9 cellular contexts compared by ENCODE assay signal in genomic region chr1:15948600-15949452, GRCh38. TPM values are rescaled to one million over a fixed set of nuclear protein-coding genes. Genes with fewer than 3 reads are reported as not detected.
DNase-seq lines count a peak whose midpoint lies in the region; ATAC-seq, FAIRE-seq and TF ChIP-seq lines count a peak whose summit lies in the region.
"Had no signal": no experiment of that assay in that cellular context is flagged by ENCODE, and none has a peak within 500 bp of the region (broad histone marks: within the 10 kb centered on the region; RNA-seq: fewer than 3 reads in every experiment).

No MANE protein-coding gene starts in this region.

- no peak for DNase-seq in HepG2 (ENCODE audit: low spot score)
- peak; percentile 81 for DNase-seq in RWPE1 (ENCODE audit: low spot score)
- peak; percentile 80 for DNase-seq in upper lobe of right lung
- no peak for DNase-seq in midbrain (lab: John Stamatoyannopoulos, UW)
- no peak for DNase-seq in RPMI8226

- in situ Hi-C loops in HepG2 (cut with HindIII; ENCODE audit: extremely low pct_ligation_motif_present, low pct_unique_long_range_greater_than_20kb), result no loop called here

- TF ChIP-seq POLR2A in HepG2 (IDR thresholded peaks at IDR 0.05; ENCODE audit: insufficient read depth in 1 of 2, low read depth in 2 of 2, low read length in 2 of 2), result no peak

- H3K4me3 Mint-ChIP-seq in dendritic cell treated with granulocyte-macrophage colony-stimulating factor and Interleukin-4, amounts not matched to agents 40 ng/mL and 50 ng/mL, for 4 days, result peak overlapping the region; percentile 43

- intact Hi-C loops in HepG2 (cut with micrococcal nuclease; ENCODE audit: unreplicated experiment), result no loop called here
- intact Hi-C loops in dendritic cell treated with granulocyte-macrophage colony-stimulating factor and Interleukin-4, amounts not matched to agents 40 ng/mL and 50 ng/mL, for 4 days (cut with micrococcal nuclease), result no loop called here
- intact Hi-C loops in upper lobe of right lung (cut with DNase I), result no loop called here

- no peak overlapping the region for H3K4me2 ChIP-seq in HepG2 (ENCODE audit: low read depth, low read length)

- WGBS in liver, result 86% methylated on average over 15 of the region's 15 CpGs
- 98% methylated on average over 15 of the region's 15 CpGs for WGBS in HepG2 (ENCODE audit: low lambda C conversion rate)

- peak overlapping the region; percentile 28 to 49 for H3K27ac ChIP-seq in liver (ENCODE audit: low read depth in 1 of 2, low read length in 2 of 2)
- H3K27ac ChIP-seq in HepG2 (ENCODE audit: extremely low read length, insufficient read depth, low read length), result no peak overlapping the region
- H3K27ac ChIP-seq in RWPE1, result peak overlapping the region; percentile 100
- H3K27ac ChIP-seq in muscle layer of colon (ENCODE audit: low read depth, low read length), result peak overlapping the region; percentile 88
- peak overlapping the region; percentile 89 for H3K27ac ChIP-seq in upper lobe of right lung

- CTCF ChIA-PET in HepG2 (lab: Yijun Ruan, JAX; ENCODE audit: low intra/inter-chr PET ratio, low total read pairs) (no interaction called here), RWPE1 (lab: Yijun Ruan, JAX) (no interaction called here)

- TF ChIP-seq RAD21 in liver (IDR thresholded peaks at IDR 0.05) (no peak), HepG2 (CRISPR knock-in tag; IDR thresholded peaks at IDR 0.05) (no peak)

- no peaks in the 10 kb centered on the region for H3K9me3 Mint-ChIP-seq in dendritic cell treated with granulocyte-macrophage colony-stimulating factor and Interleukin-4, amounts not matched to agents 40 ng/mL and 50 ng/mL, for 4 days

- H2AFZ ChIP-seq in HepG2 (ENCODE audit: low read length), result no peak overlapping the region

- H3K27me3 ChIP-seq in liver (ENCODE audit: control insufficient read depth in 4 of 4, insufficient read depth in 4 of 4, low read length in 3 of 4) (no peaks in the 10 kb centered on the region), HepG2 (ENCODE audit: control insufficient read depth in 1 of 2, insufficient read depth in 2 of 2, low read length in 2 of 2) (no peaks in the 10 kb centered on the region), muscle layer of colon (ENCODE audit: control insufficient read depth in 1 of 2, insufficient read depth in 2 of 2, low read length in 2 of 2) (no peaks in the 10 kb centered on the region), upper lobe of right lung (no peaks in the 10 kb centered on the region)

- TF ChIP-seq CTCF in liver (IDR thresholded peaks at IDR 0.05; ENCODE audit: low read depth, low read length, missing input control), result no peak
- TF ChIP-seq CTCF in HepG2 (CRISPR knock-in tag; IDR thresholded peaks at IDR 0.05), result no peak
- TF ChIP-seq CTCF in RWPE1 (conservative IDR thresholded peaks at IDR 0.05; ENCODE audit: low read depth), result no peak
- TF ChIP-seq CTCF in upper lobe of right lung (IDR thresholded peaks at IDR 0.05), result peak; percentile 11

- no peaks in the 10 kb centered on the region for H3K27me3 Mint-ChIP-seq in dendritic cell treated with granulocyte-macrophage colony-stimulating factor and Interleukin-4, amounts not matched to agents 40 ng/mL and 50 ng/mL, for 4 days

- no peaks in the 10 kb centered on the region for H4K20me1 ChIP-seq in HepG2 (ENCODE audit: insufficient read depth, low read length)

- TF ChIP-seq EP300 in HepG2 (IDR thresholded peaks at IDR 0.05; ENCODE audit: low read depth in 2 of 2, low read length in 2 of 2) (no peak), HepG2 (CRISPR knock-in tag; IDR thresholded peaks at IDR 0.05; ENCODE audit: borderline replicate concordance) (no peak)

- FAIRE-seq in HepG2 (lab: Jason Lieb, UNC), result no peak
- FAIRE-seq: endometrium had no signal

- H3K4me1 Mint-ChIP-seq in dendritic cell treated with granulocyte-macrophage colony-stimulating factor and Interleukin-4, amounts not matched to agents 40 ng/mL and 50 ng/mL, for 4 days (ENCODE audit: low read depth), result peaks cover 69% of the 10 kb centered on the region

- BruUV-seq in HepG2 (replicated peaks; lab: Mats Ljungman, UMichigan), result no TSS peak

- no peaks in the 10 kb centered on the region for H3K79me2 ChIP-seq in HepG2 (ENCODE audit: insufficient read depth, low read length)

- peaks cover 8 to 42% (median 10%) of the 10 kb centered on the region in 4 donors for H3K36me3 ChIP-seq in liver (ENCODE audit: control insufficient read depth in 4 of 4, insufficient read depth in 3 of 4, low read depth in 1 of 4, low read length in 3 of 4)
- H3K36me3 ChIP-seq in HepG2 (replicated peaks in 1 of 2; ENCODE audit: control insufficient read depth in 1 of 2, insufficient read depth in 2 of 2, low read length in 2 of 2), result peaks cover 11 to 41% of the 10 kb centered on the region in 2 experiments; a peak in 4 of 5 replicates
- peaks cover 25% of the 10 kb centered on the region for H3K36me3 ChIP-seq in muscle layer of colon (ENCODE audit: insufficient read depth, low read length)
- H3K36me3 ChIP-seq in upper lobe of right lung, result peaks cover 35% of the 10 kb centered on the region

- H3K4me1 ChIP-seq in liver (ENCODE audit: control insufficient read depth in 4 of 4, insufficient read depth in 4 of 4, low read length in 3 of 4), result peaks cover 0 to 4% (median 1%) of the 10 kb centered on the region in 4 donors
- peaks cover 11% of the 10 kb centered on the region; the same call in 1 of the 2 replicates for H3K4me1 ChIP-seq in HepG2 (ENCODE audit: insufficient read depth, low read length)
- H3K4me1 ChIP-seq in muscle layer of colon (ENCODE audit: insufficient read depth, low read length), result peaks cover 52% of the 10 kb centered on the region
- peaks cover 61% of the 10 kb centered on the region for H3K4me1 ChIP-seq in upper lobe of right lung

- H3K4me3 ChIP-seq in liver (ENCODE audit: low read depth in 1 of 3, low read length in 3 of 3) (no peak overlapping the region), HepG2 (replicated peaks in 1 of 3; ENCODE audit: insufficient read depth in 1 of 3, low read depth in 2 of 3, low read length in 3 of 3) (no peak overlapping the region), muscle layer of colon (ENCODE audit: low read depth in 1 of 2, low read length in 2 of 2) (peak overlapping the region in 1 of 2 donors; percentile 49), upper lobe of right lung (peak overlapping the region; percentile 31)

- H3K36me3 Mint-ChIP-seq in dendritic cell treated with granulocyte-macrophage colony-stimulating factor and Interleukin-4, amounts not matched to agents 40 ng/mL and 50 ng/mL, for 4 days (ENCODE audit: low read depth), result peaks cover 61% of the 10 kb centered on the region

- H3K27ac Mint-ChIP-seq in dendritic cell treated with granulocyte-macrophage colony-stimulating factor and Interleukin-4, amounts not matched to agents 40 ng/mL and 50 ng/mL, for 4 days, result peak overlapping the region; percentile 86

- POLR2A ChIA-PET in HepG2 (lab: Yijun Ruan, JAX), result interaction anchor here (1.0 kb wide), 1 partner anchor 27 kb away, joined by 3 read pairs; the partner anchor contains the start of gene ZBTB17
- POLR2A ChIA-PET in RWPE1 (lab: Yijun Ruan, JAX; ENCODE audit: low non-redundant PET), result interaction anchor here (0.9 kb wide), 1 partner anchor 27 kb away, joined by 3 read pairs; the partner anchor contains the start of gene ZBTB17

- no peak for ATAC-seq in HepG2
- peak; percentile 52 for ATAC-seq in upper lobe of right lung

- H3K9me3 ChIP-seq in liver (ENCODE audit: control insufficient read depth in 4 of 4, low read length in 3 of 4) (no peaks in the 10 kb centered on the region), HepG2 (ENCODE audit: low read length) (no peaks in the 10 kb centered on the region), muscle layer of colon (ENCODE audit: low read length) (no peaks in the 10 kb centered on the region), upper lobe of right lung (no peaks in the 10 kb centered on the region)

- no peak overlapping the region for H3K9ac ChIP-seq in liver (ENCODE audit: low read depth in 1 of 2, low read length in 2 of 2)
- no peak overlapping the region for H3K9ac ChIP-seq in HepG2 (ENCODE audit: insufficient read depth, low read depth, low read length)
- H3K9ac ChIP-seq in muscle layer of colon (ENCODE audit: low read length), result peak overlapping the region; percentile 46

RNA-seq across cellular contexts. Expression of gene ZBTB17, which starts 27.1 kb away (rescaled TPM):
- total RNA-seq in liver, result 10 to 100 TPM; 10.4 to 15.1 TPM
- 1 to 10 TPM; 8.9 to 9.4 TPM for polyA plus RNA-seq in liver
- 10.1 and 16.7 TPM in 2 replicates for total RNA-seq in HepG2 (2016; rRNA removed; fragmentation: Illumina TruSeq; extraction: Trizol)
- total RNA-seq in HepG2 (2016; cell fraction: cytosol; rRNA removed; fragmentation: Illumina TruSeq; extraction: Trizol; ENCODE audit: low read depth), result 7.6 and 9.2 TPM in 2 replicates
- 11.2 and 19.1 TPM in 2 replicates for total RNA-seq in HepG2 (2016; cell fraction: insoluble cytoplasmic fraction; rRNA removed; fragmentation: Illumina TruSeq; extraction: Trizol)
- total RNA-seq in HepG2 (2016; cell fraction: membrane; rRNA removed; fragmentation: Illumina TruSeq; extraction: Trizol), result 9.9 and 11.1 TPM in 2 replicates
- 17.0 and 18.5 TPM in 2 replicates for total RNA-seq in HepG2 (2016; cell fraction: nucleus; rRNA removed; fragmentation: Illumina TruSeq; extraction: Trizol)
- 17.0 and 21.0 TPM in 2 replicates for polyA plus RNA-seq in HepG2 (2011; rRNA removed)
- 10.1 and 18.8 TPM in 2 replicates for polyA plus RNA-seq in HepG2 (2011; cell fraction: cytosol; rRNA removed)
- 96.3 and 129 TPM in 2 replicates for polyA plus RNA-seq in HepG2 (2011; cell fraction: nucleus; rRNA removed)
- 7.7 and 12.7 TPM in 2 replicates for polyA plus RNA-seq in HepG2 (2012)
- 3.5 and 3.6 TPM in 2 replicates for polyA plus RNA-seq in HepG2 (2016; cell fraction: cytosol; fragmentation: Illumina TruSeq; extraction: Trizol; ENCODE audit: low read depth)
- 11.1 and 12.0 TPM in 2 replicates for polyA plus RNA-seq in HepG2 (2016; cell fraction: insoluble cytoplasmic fraction; fragmentation: Illumina TruSeq; extraction: Trizol; ENCODE audit: low read depth)
- 6.7 and 7.4 TPM in 2 replicates for polyA plus RNA-seq in HepG2 (2016; cell fraction: membrane; fragmentation: Illumina TruSeq; extraction: Trizol; ENCODE audit: low read depth)
- 36.9 and 37.2 TPM in 2 replicates for polyA plus RNA-seq in HepG2 (2016; cell fraction: nucleus; fragmentation: Illumina TruSeq; extraction: Trizol; ENCODE audit: insufficient read depth, low read depth)
- 46.0 and 46.5 TPM in 2 replicates for polyA minus RNA-seq in HepG2 (2011; rRNA and poly(A)+ RNA removed; ENCODE audit: low replicate concordance)
- polyA minus RNA-seq in HepG2 (2011; cell fraction: cytosol; rRNA and poly(A)+ RNA removed), result 6.1 and 9.8 TPM in 2 replicates
- 14.4 and 22.9 TPM in 2 replicates for polyA minus RNA-seq in HepG2 (2011; cell fraction: nucleus; rRNA and poly(A)+ RNA removed)
- 42.3 TPM for total RNA-seq in upper lobe of right lung

RNA-seq across cellular contexts. Expression of gene SRARP, which starts 55.2 kb away (rescaled TPM):
- total RNA-seq in liver (not detected), HepG2 (2016; rRNA removed; fragmentation: Illumina TruSeq; extraction: Trizol) (3.5 and 4.0 TPM in 2 replicates), upper lobe of right lung (not detected)
- polyA plus RNA-seq in liver (under 1 TPM in 1 of 2 donors, not detected in 1; 0.02 TPM), HepG2 (2011; rRNA removed) (10.5 and 12.8 TPM in 2 replicates)
- total RNA-seq in HepG2 (2016; cell fraction: cytosol; rRNA removed; fragmentation: Illumina TruSeq; extraction: Trizol; ENCODE audit: low read depth), result 1.8 and 2.0 TPM in 2 replicates
- 3.9 and 4.6 TPM in 2 replicates for total RNA-seq in HepG2 (2016; cell fraction: insoluble cytoplasmic fraction; rRNA removed; fragmentation: Illumina TruSeq; extraction: Trizol)
- total RNA-seq in HepG2 (2016; cell fraction: membrane; rRNA removed; fragmentation: Illumina TruSeq; extraction: Trizol), result 2.3 and 2.5 TPM in 2 replicates
- total RNA-seq in HepG2 (2016; cell fraction: nucleus; rRNA removed; fragmentation: Illumina TruSeq; extraction: Trizol), result 2.1 and 2.3 TPM in 2 replicates
- 6.1 and 9.4 TPM in 2 replicates for polyA plus RNA-seq in HepG2 (2011; cell fraction: cytosol; rRNA removed)
- 6.1 and 6.7 TPM in 2 replicates for polyA plus RNA-seq in HepG2 (2011; cell fraction: nucleus; rRNA removed)
- 5.5 and 6.6 TPM in 2 replicates for polyA plus RNA-seq in HepG2 (2012)
- 1.3 and 1.6 TPM in 2 replicates for polyA plus RNA-seq in HepG2 (2016; cell fraction: cytosol; fragmentation: Illumina TruSeq; extraction: Trizol; ENCODE audit: low read depth)
- 4.9 and 5.4 TPM in 2 replicates for polyA plus RNA-seq in HepG2 (2016; cell fraction: insoluble cytoplasmic fraction; fragmentation: Illumina TruSeq; extraction: Trizol; ENCODE audit: low read depth)
- polyA plus RNA-seq in HepG2 (2016; cell fraction: membrane; fragmentation: Illumina TruSeq; extraction: Trizol; ENCODE audit: low read depth), result 1.8 TPM in 2 replicates
- 2.9 and 3.2 TPM in 2 replicates for polyA plus RNA-seq in HepG2 (2016; cell fraction: nucleus; fragmentation: Illumina TruSeq; extraction: Trizol; ENCODE audit: insufficient read depth, low read depth)
- polyA minus RNA-seq in HepG2 (2011; rRNA and poly(A)+ RNA removed; ENCODE audit: low replicate concordance), result 14.4 TPM in 1 of 2 replicates, not detected in the other
- 4.5 and 6.6 TPM in 2 replicates for polyA minus RNA-seq in HepG2 (2011; cell fraction: cytosol; rRNA and poly(A)+ RNA removed)
- 11.3 and 12.3 TPM in 2 replicates for polyA minus RNA-seq in HepG2 (2011; cell fraction: nucleus; rRNA and poly(A)+ RNA removed)

Comparison
In these comparisons a context has a peak if more than half of its experiments do, and no peak if none do; other contexts are left out.
1. DNase-seq: peak in RWPE1 (single experiment) and upper lobe of right lung (single experiment); none in HepG2 (single experiment), midbrain (single experiment) and RPMI8226 (single experiment).